11 cellular contexts compared by ENCODE assay signal in genomic region chr20:41050361-41051019, GRCh38. TPM values are rescaled to one million over a fixed set of nuclear protein-coding genes. Genes with fewer than 3 reads are reported as not detected.
A peak's percentile ranks its signal among the peaks of the same experiment; 100 is the strongest.
DNase-seq lines count a peak whose midpoint lies in the region; ATAC-seq and TF ChIP-seq lines count a peak whose summit lies in the region.
"Had no signal": no experiment of that assay in that cellular context is flagged by ENCODE, and none has a peak within 500 bp of the region (broad histone marks: within the 10 kb centered on the region; RNA-seq: fewer than 3 reads in every experiment).

No MANE protein-coding gene starts in this region.

- in situ Hi-C loops in ACHN (cut with HindIII; ENCODE audit: low pct_ligation_motif_present, low pct_unique_long_range_greater_than_20kb, low sequenced_read_pairs): no loop called here

- intact Hi-C loops in Right ventricle myocardium superior (cut with DNase I) (no loop called here), cardiac septum (cut with DNase I) (no loop called here), upper lobe of right lung (cut with DNase I) (no loop called here)

- no peaks in the 10 kb centered on the region for H3K27me3 Mint-ChIP-seq in T-helper 17 cell

- peaks cover 66% of the 10 kb centered on the region for H3K4me1 Mint-ChIP-seq in T-helper 17 cell

- no peak overlapping the region for H3K4me3 ChIP-seq in upper lobe of right lung

- peak overlapping the region; percentile 16 for H3K27ac Mint-ChIP-seq in T-helper 17 cell

- H3K4me3 Mint-ChIP-seq in T-helper 17 cell: peak overlapping the region; percentile 33
- H3K4me3 Mint-ChIP-seq: neural crest cell had no signal

- H3K36me3 ChIP-seq in upper lobe of right lung: no peaks in the 10 kb centered on the region

- no peaks in the 10 kb centered on the region for H3K36me3 Mint-ChIP-seq in T-helper 17 cell (ENCODE audit: low read depth)

- ATAC-seq in Right ventricle myocardium superior (ENCODE audit: poor library complexity) (peak; percentile 17), T-helper 17 cell (no peak), upper lobe of right lung (peak; percentile 53), GM19328 (IDR thresholded peaks at IDR 0.05; ENCODE audit: unreplicated experiment) (no peak)

- H3K27me3 ChIP-seq in upper lobe of right lung: no peaks in the 10 kb centered on the region

- H3K9me3 ChIP-seq in T-helper 17 cell (ENCODE audit: control insufficient read depth, low read length, poor library complexity, severe bottlenecking): no peaks in the 10 kb centered on the region
- H3K9me3 ChIP-seq in upper lobe of right lung: no peaks in the 10 kb centered on the region

- H3K27ac ChIP-seq in upper lobe of right lung: peak overlapping the region; percentile 44

- H3K4me1 ChIP-seq in upper lobe of right lung: peaks cover 84% of the 10 kb centered on the region

- DNase-seq in Right ventricle myocardium superior (no peak), cardiac septum (ENCODE audit: low spot score) (no peak), T-helper 17 cell (no peak), hepatic stellate cell (ENCODE audit: low spot score) (peak; percentile 32), upper lobe of right lung (no peak), NCI-H146 (lab: John Stamatoyannopoulos, UW) (no peak), ACHN (no peak)
- DNase-seq: activated CD8-positive, alpha-beta memory T cell treated with anti-CD3 and anti-CD28 coated beads for 24 hours; NCI-H2227 treated with DMSO at 0.1 percent for 48 hours had no signal

- no peak for TF ChIP-seq CTCF in upper lobe of right lung (IDR thresholded peaks at IDR 0.05)

RNA-seq across cellular contexts. Expression of gene TOP1, which starts 21.9 kb away (rescaled TPM):
- total RNA-seq in Right ventricle myocardium superior: 20.6 TPM
- total RNA-seq in cardiac septum: 23.5 TPM
- 10 to 100 TPM; 37.4 to 44.4 TPM for total RNA-seq in T-helper 17 cell
- 67.6 TPM for total RNA-seq in upper lobe of right lung

Comparison
In these comparisons a context has a peak if more than half of its experiments do, and no peak if none do; other contexts are left out.
1. ATAC-seq: peak in Right ventricle myocardium superior (single experiment) and upper lobe of right lung (single experiment); none in T-helper 17 cell (single experiment) and GM19328 (single experiment).